In genomic region chr9:3830296-3830695, GRCh38 we compare ENCODE assay signal across 17 cellular contexts.
"Had no signal": no experiment of that assay in that cellular context is flagged by ENCODE, and none has a peak within 500 bp of the region (broad histone marks: within the 10 kb centered on the region; RNA-seq: fewer than 3 reads in every experiment).

No MANE protein-coding gene starts in this region.

- ATAC-seq: body of pancreas, gastrocnemius medialis, heart left ventricle had no signal

- DNase-seq: activated B cell treated with CpG ODN at 0.5 μM for 24 hours; activated CD4-positive, alpha-beta memory T cell treated with anti-CD3 and anti-CD28 coated beads for 36 hours; activated CD4-positive, alpha-beta T cell treated with anti-CD3 and anti-CD28 coated beads for 4 hours; activated naive CD8-positive, alpha-beta T cell treated with anti-CD3 and anti-CD28 coated beads for 36 hours; activated T-cell treated with anti-CD3 and anti-CD28 coated beads for 4 hours; amygdala; body of pancreas; caudate nucleus; dorsolateral prefrontal cortex; erythroblast; gastrocnemius medialis; heart left ventricle; stimulated activated CD4-positive, alpha-beta T cell treated with anti-CD3 and anti-CD28 coated beads, Interleukin-12 subunit alpha, Interleukin-12 subunit beta, amount 100 ng/mL, for 4 hours; stimulated activated CD4-positive, alpha-beta T cell treated with anti-CD3 and anti-CD28 coated beads, Interleukin-1b, Interleukin-23, amount 100 ng/mL, for 48 hours; stimulated activated naive CD4-positive, alpha-beta T cell treated with Interleukin-2 at 50 U/mL for 16 hours; transverse colon; uterus had no signal
